Comparison of ENCODE assay signal across 1 cellular context in the genomic region with DNA sequence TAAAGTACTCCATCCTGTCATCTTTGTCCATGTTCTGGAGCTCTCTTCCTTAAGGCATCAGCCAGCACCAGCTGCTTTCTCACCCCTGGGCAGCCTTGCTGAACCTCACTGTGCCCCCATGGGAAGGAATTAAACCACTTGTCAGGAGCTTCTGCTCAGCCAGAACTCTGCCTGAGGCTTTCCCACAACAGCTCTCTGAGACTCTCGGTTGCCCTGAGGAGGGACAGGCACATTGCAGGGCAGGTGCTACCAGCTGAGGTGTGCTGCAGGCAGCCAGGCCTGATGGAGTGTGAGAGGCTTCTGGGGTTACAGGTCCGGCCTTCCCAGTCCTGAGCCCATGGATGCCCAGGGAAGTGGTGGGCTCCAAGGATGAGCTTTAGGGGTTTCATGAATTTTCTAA.
TF ChIP-seq lines count a peak whose summit lies in the region.

No MANE protein-coding gene starts in this region.

TF ChIP-seq in GM23338, 12 proteins besides CTCF, POLR2A, EP300 and RAD21 (continued from another document):
- TF ChIP-seq ZNF462 (CRISPR knock-in tag; IDR thresholded peaks at IDR 0.05), result no peak
- TF ChIP-seq, protein P1, sequence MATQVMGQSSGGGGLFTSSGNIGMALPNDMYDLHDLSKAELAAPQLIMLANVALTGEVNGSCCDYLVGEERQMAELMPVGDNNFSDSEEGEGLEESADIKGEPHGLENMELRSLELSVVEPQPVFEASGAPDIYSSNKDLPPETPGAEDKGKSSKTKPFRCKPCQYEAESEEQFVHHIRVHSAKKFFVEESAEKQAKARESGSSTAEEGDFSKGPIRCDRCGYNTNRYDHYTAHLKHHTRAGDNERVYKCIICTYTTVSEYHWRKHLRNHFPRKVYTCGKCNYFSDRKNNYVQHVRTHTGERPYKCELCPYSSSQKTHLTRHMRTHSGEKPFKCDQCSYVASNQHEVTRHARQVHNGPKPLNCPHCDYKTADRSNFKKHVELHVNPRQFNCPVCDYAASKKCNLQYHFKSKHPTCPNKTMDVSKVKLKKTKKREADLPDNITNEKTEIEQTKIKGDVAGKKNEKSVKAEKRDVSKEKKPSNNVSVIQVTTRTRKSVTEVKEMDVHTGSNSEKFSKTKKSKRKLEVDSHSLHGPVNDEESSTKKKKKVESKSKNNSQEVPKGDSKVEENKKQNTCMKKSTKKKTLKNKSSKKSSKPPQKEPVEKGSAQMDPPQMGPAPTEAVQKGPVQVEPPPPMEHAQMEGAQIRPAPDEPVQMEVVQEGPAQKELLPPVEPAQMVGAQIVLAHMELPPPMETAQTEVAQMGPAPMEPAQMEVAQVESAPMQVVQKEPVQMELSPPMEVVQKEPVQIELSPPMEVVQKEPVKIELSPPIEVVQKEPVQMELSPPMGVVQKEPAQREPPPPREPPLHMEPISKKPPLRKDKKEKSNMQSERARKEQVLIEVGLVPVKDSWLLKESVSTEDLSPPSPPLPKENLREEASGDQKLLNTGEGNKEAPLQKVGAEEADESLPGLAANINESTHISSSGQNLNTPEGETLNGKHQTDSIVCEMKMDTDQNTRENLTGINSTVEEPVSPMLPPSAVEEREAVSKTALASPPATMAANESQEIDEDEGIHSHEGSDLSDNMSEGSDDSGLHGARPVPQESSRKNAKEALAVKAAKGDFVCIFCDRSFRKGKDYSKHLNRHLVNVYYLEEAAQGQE (IDR thresholded peaks at IDR 0.05; ENCODE audit: unreplicated experiment), result no peak
